ENCODE assay signal across 14 cellular contexts in the genomic region with DNA sequence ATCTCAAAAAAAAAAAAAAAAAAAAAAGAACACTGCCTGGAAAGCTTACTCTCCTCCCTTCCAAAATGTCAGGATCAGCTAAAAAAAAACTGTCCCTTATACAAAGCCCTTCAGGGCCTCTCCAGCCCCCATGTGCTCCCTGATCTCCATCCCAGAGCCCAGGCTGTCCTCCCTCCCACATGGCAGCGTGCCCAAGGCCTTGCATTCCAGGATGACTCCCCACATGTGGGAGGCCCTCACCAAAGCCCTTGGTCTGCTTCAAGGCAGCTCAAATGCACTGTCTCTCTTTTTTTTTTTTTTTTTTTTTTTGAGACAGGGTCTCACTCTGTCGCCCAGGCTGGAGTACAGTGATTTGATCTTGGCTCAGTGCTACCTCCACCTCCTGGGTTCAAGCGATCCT. TPM values are rescaled to one million over a fixed set of nuclear protein-coding genes. Genes with fewer than 3 reads are reported as not detected.
DNase-seq lines count a peak whose midpoint lies in the region; ATAC-seq and TF ChIP-seq lines count a peak whose summit lies in the region.
"Had no signal": no experiment of that assay in that cellular context is flagged by ENCODE, and none has a peak within 500 bp of the region (broad histone marks: within the 10 kb centered on the region; RNA-seq: fewer than 3 reads in every experiment).

No MANE protein-coding gene starts in this region.

- H3K79me2 ChIP-seq in H9 (ENCODE audit: insufficient read depth, low read length), result no peaks in the 10 kb centered on the region

- no peak overlapping the region for H4K8ac ChIP-seq in H9 (replicated peaks; ENCODE audit: insufficient read length, low read depth, low read length)

- H3K4me1 Mint-ChIP-seq in H9, result peaks cover 20 to 25% of the 10 kb centered on the region in 2 experiments

- intact Hi-C loops in thyroid gland (cut with DNase I), result no loop called here

- no peaks in the 10 kb centered on the region; the same call in 1 of the 2 replicates for H3K27me3 Mint-ChIP-seq in H9 (ENCODE audit: low read depth)

- H3K4me3 Mint-ChIP-seq in H9, result no peak overlapping the region; a peak in 1 of 5 replicates

- no peak overlapping the region for H3K4ac ChIP-seq in H9 (ENCODE audit: low read depth, low read length)

- H3K14ac ChIP-seq in H9 (ENCODE audit: insufficient read depth, low read length), result no peak overlapping the region

- no peak overlapping the region for H3K27ac ChIP-seq in H9 (ENCODE audit: insufficient read length, low read depth, low read length)
- H3K27ac ChIP-seq in RWPE2 (ENCODE audit: poor library complexity, severe bottlenecking), result no peak overlapping the region
- no peak overlapping the region for H3K27ac ChIP-seq in thyroid gland

- no peaks in the 10 kb centered on the region for H3K9me3 Mint-ChIP-seq in H9
- H3K9me3 Mint-ChIP-seq: nephron progenitor cell had no signal

- H3K4me1 ChIP-seq in H9 (ENCODE audit: insufficient read depth, low read length), result 0 out of 2 replicates have a peak, but pooled peaks cover 2% of the 10 kb centered on the region
- no peaks in the 10 kb centered on the region for H3K4me1 ChIP-seq in RWPE2 (ENCODE audit: insufficient read depth, poor library complexity, severe bottlenecking)
- H3K4me1 ChIP-seq in thyroid gland, result peaks cover 7 to 19% of the 10 kb centered on the region in 2 donors

- H3K4me2 ChIP-seq in H9 (ENCODE audit: insufficient read depth, insufficient read length, low read length), result no peak overlapping the region

- H3K9ac ChIP-seq in H9 (ENCODE audit: extremely low read depth, insufficient read length, low read length), result no peak overlapping the region

- no CpG with 5 or more reads among the region's 3 CpGs for WGBS in H9 (ENCODE audit: extremely low coverage, insufficient read length, low lambda C conversion rate)
- WGBS in thyroid gland, 2 donors, result 79 to 91% methylated on average over 3 of the region's 3 CpGs

- H2BK120ac ChIP-seq in H9 (ENCODE audit: low read depth, low read length, poor library complexity, severe bottlenecking), result no peak overlapping the region

- H2BK12ac ChIP-seq in H9 (ENCODE audit: insufficient read length, low read depth, low read length), result no peak overlapping the region

- peak overlapping the region in 2 of 3 experiments; percentile 23 to 98; a peak in 1 of 7 replicates for H3K27ac Mint-ChIP-seq in H9
- H3K27ac Mint-ChIP-seq: nephron progenitor cell had no signal

- no peak overlapping the region for H3K23ac ChIP-seq in H9 (ENCODE audit: insufficient read length, low read depth, low read length)

- H3K79me1 ChIP-seq in H9 (ENCODE audit: insufficient read depth, low read depth, low read length, poor library complexity, severe bottlenecking), result no peaks in the 10 kb centered on the region

- no peak overlapping the region for H4K5ac ChIP-seq in H9 (ENCODE audit: insufficient read length, low read depth, low read length)

- no peak overlapping the region for H2AK5ac ChIP-seq in H9 (ENCODE audit: insufficient read length, low read length)

- H4K91ac ChIP-seq in H9 (ENCODE audit: insufficient read length, low read depth, low read length), result no peak overlapping the region

- ATAC-seq in RWPE2 (ENCODE audit: low read depth) (no peak), HG02571 (IDR thresholded peaks at IDR 0.05; ENCODE audit: unreplicated experiment) (no peak)

- peaks cover 0 to 17% (median 13%) of the 10 kb centered on the region in 3 experiments; a peak in 4 of 7 replicates for H3K36me3 Mint-ChIP-seq in H9 (ENCODE audit: insufficient read depth in 1 of 3, low read depth in 3 of 3)

- H3K4me3 ChIP-seq in RWPE2 (ENCODE audit: severe bottlenecking) (no peak overlapping the region), foreskin fibroblast (ENCODE audit: low read depth in 1 of 2, low read length in 2 of 2) (no peak overlapping the region), thyroid gland (replicated peaks in 1 of 3) (no peak overlapping the region)

- H3K27me3 ChIP-seq in H9 (ENCODE audit: insufficient read depth, low read length), result no peaks in the 10 kb centered on the region
- no peaks in the 10 kb centered on the region for H3K27me3 ChIP-seq in RWPE2 (ENCODE audit: insufficient read depth, poor library complexity, severe bottlenecking)
- H3K27me3 ChIP-seq in thyroid gland, result no peaks in the 10 kb centered on the region

- TF ChIP-seq CTCF in H9 (conservative IDR thresholded peaks at IDR 0.05), result no peak
- no peak for TF ChIP-seq CTCF in RWPE2 (IDR thresholded peaks at IDR 0.05; ENCODE audit: poor library complexity, severe bottlenecking)
- no peak for TF ChIP-seq CTCF in foreskin fibroblast (IDR thresholded peaks at IDR 0.05; ENCODE audit: low read depth, low read length)
- TF ChIP-seq CTCF in thyroid gland (IDR thresholded peaks at IDR 0.05), result no peak

- no peak overlapping the region for H2BK15ac ChIP-seq in H9 (ENCODE audit: low read depth, low read length)

- no peaks in the 10 kb centered on the region for H3K9me3 ChIP-seq in H9 (ENCODE audit: control insufficient read depth, low read depth, low read length)
- H3K9me3 ChIP-seq in RWPE2 (ENCODE audit: severe bottlenecking), result no peaks in the 10 kb centered on the region
- H3K9me3 ChIP-seq in thyroid gland, result no peaks in the 10 kb centered on the region

- H2BK5ac ChIP-seq in H9 (ENCODE audit: insufficient read length, low read length), result no peak overlapping the region

- H3K23me2 ChIP-seq in H9 (ENCODE audit: insufficient read length, low read depth, low read length, poor library complexity, severe bottlenecking), result peaks cover 12% of the 10 kb centered on the region

- H3K36me3 ChIP-seq in RWPE2 (ENCODE audit: low read depth) (0 out of 2 replicates have a peak, but pooled peaks cover 4% of the 10 kb centered on the region), thyroid gland (no peaks in the 10 kb centered on the region)

- no peak for DNase-seq in H9
- peak; percentile 47 for DNase-seq in RWPE2 (ENCODE audit: low spot score)
- peak; percentile 67 to 80 for DNase-seq in foreskin fibroblast
- peak; percentile 39 to 42 for DNase-seq in thyroid gland
- DNase-seq in occipital lobe (lab: John Stamatoyannopoulos, UW), result no peak
- DNase-seq in NCI-H69 (lab: John Stamatoyannopoulos, UW), result no peak
- DNase-seq: hippocampal formation, MV-4-11, NCI-H2171, nephron progenitor cell had no signal

- no peak overlapping the region for H2AFZ ChIP-seq in H9 (ENCODE audit: low read length)

- no peak overlapping the region for H3K18ac ChIP-seq in H9 (ENCODE audit: insufficient read length, low read depth, low read length)

- no peak for TF ChIP-seq POLR2A in thyroid gland (IDR thresholded peaks at IDR 0.05)

- H4K20me1 ChIP-seq in H9 (ENCODE audit: control insufficient read depth, insufficient read depth, insufficient read length), result no peaks in the 10 kb centered on the region

- H3K56ac ChIP-seq in H9 (ENCODE audit: insufficient read length, low read depth, low read length), result no peak overlapping the region

- H2BK20ac ChIP-seq in H9 (ENCODE audit: low read depth, low read length, poor library complexity, severe bottlenecking), result no peak overlapping the region

- H3T11ph ChIP-seq in H9 (ENCODE audit: low read length), result no peak overlapping the region

RNA-seq across cellular contexts. Expression of gene FDXR, which starts 2.3 kb away (rescaled TPM):
- 39.7 and 43.2 TPM in 2 replicates for total RNA-seq in H9 (2021)
- 10 to 100 TPM in 2 of 4 donors, 1 to 10 TPM in 2; 5.9 to 18.6 (median 10.2) TPM for total RNA-seq in thyroid gland
- 3.1 TPM for total RNA-seq in occipital lobe

RNA-seq across cellular contexts. Expression of gene GRIN2C, which starts 10.8 kb away (rescaled TPM):
- 0.13 and 0.44 TPM in 2 replicates for total RNA-seq in H9 (2021)
- total RNA-seq in thyroid gland, result 100 to 1,000 TPM in 2 of 4 donors, 10 to 100 TPM in 2; 63.4 to 120 (median 94.0) TPM
- total RNA-seq in occipital lobe, result 0.47 TPM

RNA-seq across cellular contexts. Expression of gene FADS6, which starts 22.9 kb away (rescaled TPM):
- total RNA-seq in H9 (2021) (0.94 and 1.2 TPM in 2 replicates), thyroid gland (not detected), occipital lobe (0.16 TPM)
- total RNA-seq: skeletal muscle tissue; T-helper 1 cell treated with Interleukin-12 subunit alpha and Interleukin-12 subunit beta and Interleukin-4 antibody, amounts not matched to agents 30 ng/mL and 1 ng/mL, for 36 hours had no signal

RNA-seq across cellular contexts. Expression of gene USH1G, which starts 52.5 kb away (rescaled TPM):
- total RNA-seq in H9 (2021) (2.5 and 2.7 TPM in 2 replicates), thyroid gland (not detected), occipital lobe (0.16 TPM)
- total RNA-seq: T-helper 1 cell treated with Interleukin-12 subunit alpha and Interleukin-12 subunit beta and Interleukin-4 antibody, amounts not matched to agents 30 ng/mL and 1 ng/mL, for 36 hours had no signal

RNA-seq across cellular contexts. Expression of gene OTOP2, which starts 53.6 kb away (rescaled TPM):
- total RNA-seq in H9 (2021) (0.11 TPM in 1 of 2 replicates, not detected in the other), thyroid gland (not detected), occipital lobe (not detected)
- total RNA-seq: lower leg skin; skeletal muscle tissue; T-helper 1 cell treated with Interleukin-12 subunit alpha and Interleukin-12 subunit beta and Interleukin-4 antibody, amounts not matched to agents 30 ng/mL and 1 ng/mL, for 36 hours had no signal

Comparison
In these comparisons a context has a peak if more than half of its experiments do, and no peak if none do; other contexts are left out.
1. DNase-seq: peak in RWPE2 (single experiment), foreskin fibroblast (2 of 2) and thyroid gland (2 of 2); none in H9 (single experiment), occipital lobe (single experiment) and NCI-H69 (single experiment).
2. RNA of gene GRIN2C, which starts 10.8 kb away (total RNA-seq): 63.4 to 120 TPM in thyroid gland; 0.47 TPM in occipital lobe (single experiment) and 0.13 to 0.44 TPM in H9; every median in the first group is over 10 times any median in the second.